ENCODE assay signal across 8 cellular contexts in the genomic region with DNA sequence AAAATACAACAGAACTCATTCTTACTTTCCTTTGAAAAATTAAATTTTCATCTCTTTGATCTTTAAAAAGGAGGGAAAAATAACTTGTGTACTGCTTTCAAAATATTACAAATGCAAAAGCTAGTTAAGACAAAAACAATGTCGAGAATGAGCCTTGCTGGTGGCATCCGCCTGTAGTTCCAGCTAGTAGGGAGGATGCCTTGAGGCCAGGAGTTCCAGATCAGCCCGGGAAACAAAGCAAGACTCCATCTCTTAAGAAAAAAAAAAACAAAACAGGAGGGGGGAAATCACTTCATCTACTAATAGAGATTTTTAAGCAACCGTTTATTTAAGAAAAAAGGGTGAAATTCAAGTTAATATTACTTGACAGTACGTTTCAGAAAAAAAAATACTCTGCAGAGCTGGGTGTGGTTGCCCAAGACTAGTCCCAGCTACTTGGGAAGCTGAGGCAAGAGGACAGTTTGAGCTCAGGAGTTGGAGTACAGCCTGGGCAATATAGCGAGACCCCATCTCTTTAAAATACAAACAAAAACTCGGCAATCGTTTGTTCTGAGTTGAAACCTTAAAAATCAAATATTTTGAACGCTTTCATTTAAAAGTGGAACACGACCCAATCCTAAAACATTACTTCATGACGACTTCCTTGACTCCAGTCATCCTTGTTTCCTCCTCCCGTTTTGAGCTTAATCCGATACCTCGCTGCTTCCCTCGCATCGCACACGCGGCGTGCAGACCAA. TPM values are rescaled to one million over a fixed set of nuclear protein-coding genes. Genes with fewer than 3 reads are reported as not detected.
DNase-seq lines count a peak whose midpoint lies in the region; ATAC-seq and TF ChIP-seq lines count a peak whose summit lies in the region.

No MANE protein-coding gene starts in this region.

- CTCF ChIA-PET in CD8-positive, alpha-beta memory T cell (lab: Charles Lee) = interaction anchor here (0.7 to 1.1 kb wide), 3 partner anchors 70 to 166 kb away, joined by 3 to 6 read pairs (median 3); no protein-coding TSS in a partner anchor

- peak overlapping the region; percentile 90 for H3K27ac ChIP-seq in CD8-positive, alpha-beta memory T cell (ENCODE audit: low read depth, low read length)

- no peaks in the 10 kb centered on the region for H3K9me3 Mint-ChIP-seq in CD8-positive, alpha-beta memory T cell
- peaks cover 0 to 6% (median 4%) of the 10 kb centered on the region in 7 donors for H3K9me3 Mint-ChIP-seq in naive B cell

- no peaks in the 10 kb centered on the region for H3K27me3 ChIP-seq in CD8-positive, alpha-beta memory T cell (ENCODE audit: insufficient read depth, low read length, poor library complexity, severe bottlenecking)

- no peak for TF ChIP-seq CTCF in choroid plexus epithelial cell (conservative IDR thresholded peaks at IDR 0.05; ENCODE audit: low read depth, low read length)
- TF ChIP-seq CTCF in GM13976 (IDR thresholded peaks at IDR 0.05; ENCODE audit: borderline replicate concordance, control extremely low read depth, extremely low read depth, insufficient read depth, missing control alignments) = no peak

- ATAC-seq in naive B cell (ENCODE audit: low read depth in 2 of 2) = no peak
- ATAC-seq in GM21619 (IDR thresholded peaks at IDR 0.05; ENCODE audit: unreplicated experiment) = no peak
- ATAC-seq in HG02973 (IDR thresholded peaks at IDR 0.05; ENCODE audit: unreplicated experiment) = no peak

- peaks cover 36% of the 10 kb centered on the region for H3K4me1 ChIP-seq in CD8-positive, alpha-beta memory T cell (ENCODE audit: insufficient read depth, low read length)

- peaks cover 49 to 57% (median 53%) of the 10 kb centered on the region in 3 donors for H3K4me1 Mint-ChIP-seq in CD8-positive, alpha-beta memory T cell
- peaks cover 36 to 55% (median 46%) of the 10 kb centered on the region in 3 donors for H3K4me1 Mint-ChIP-seq in naive B cell

- H3K4me3 Mint-ChIP-seq in CD8-positive, alpha-beta memory T cell = peak overlapping the region; percentile 71 to 93 (median 85)
- H3K4me3 Mint-ChIP-seq in naive B cell = peak overlapping the region; percentile 78 to 96 (median 90)

- H3K36me3 Mint-ChIP-seq in CD8-positive, alpha-beta memory T cell = peaks cover 8 to 10% (median 9%) of the 10 kb centered on the region in 3 donors
- peaks cover 10 to 11% of the 10 kb centered on the region in 2 donors for H3K36me3 Mint-ChIP-seq in naive B cell

- DNase-seq in CD8-positive, alpha-beta memory T cell = no peak
- no peak for DNase-seq in Jurkat, Clone E6-1 (ENCODE audit: low read depth, low spot score)
- no peak for DNase-seq in choroid plexus epithelial cell (ENCODE audit: low read depth)
- no peak for DNase-seq in naive B cell
- no peak for DNase-seq in NCI-H1048 (lab: John Stamatoyannopoulos, UW)
- DNase-seq in GM13976 (ENCODE audit: low spot score) = no peak

- H3K9me3 ChIP-seq in CD8-positive, alpha-beta memory T cell (ENCODE audit: low read length) = no peaks in the 10 kb centered on the region

- peak overlapping the region; percentile 65 for H3K4me3 ChIP-seq in CD8-positive, alpha-beta memory T cell (ENCODE audit: low read length)
- peak overlapping the region; percentile 54 for H3K4me3 ChIP-seq in Jurkat, Clone E6-1 (ENCODE audit: low read length)
- peak overlapping the region; percentile 81 for H3K4me3 ChIP-seq in choroid plexus epithelial cell (ENCODE audit: low read depth, low read length)

- H3K27ac Mint-ChIP-seq in CD8-positive, alpha-beta memory T cell = peak overlapping the region; percentile 75 to 100 (median 94)
- peak overlapping the region; percentile 93 to 98 (median 97) for H3K27ac Mint-ChIP-seq in naive B cell

- POLR2A ChIA-PET in CD8-positive, alpha-beta memory T cell (lab: Charles Lee) = interaction anchor here (1.3 to 2.7 kb wide), 3 partner anchors 51 to 129 kb away, joined by 3 to 27 read pairs (median 21); a partner anchor contains a TSS

- in situ Hi-C loops in GM13976 (cut with MboI; ENCODE audit: low sequenced_read_pairs, unreplicated experiment) = no loop called here

- no peaks in the 10 kb centered on the region for H3K27me3 Mint-ChIP-seq in CD8-positive, alpha-beta memory T cell
- H3K27me3 Mint-ChIP-seq in naive B cell = no peaks in the 10 kb centered on the region

- no peaks in the 10 kb centered on the region for H3K36me3 ChIP-seq in CD8-positive, alpha-beta memory T cell (ENCODE audit: insufficient read depth, low read length)

RNA-seq across cellular contexts. Expression of a gene that starts 1.2 kb away (rescaled TPM):
- 10 to 100 TPM; 58.6 to 60.4 TPM for total RNA-seq in CD8-positive, alpha-beta memory T cell
- polyA plus RNA-seq in CD8-positive, alpha-beta memory T cell = 49.1 TPM
- 44.7 TPM for polyA plus RNA-seq in Jurkat, Clone E6-1 (2012; ENCODE audit: insufficient read depth, insufficient read length)
- polyA plus RNA-seq in naive B cell (ENCODE audit: low read depth in 6 of 6) = 10 to 100 TPM; 31.5 to 44.1 (median 34.5) TPM

RNA-seq across cellular contexts. Expression of a gene that starts 50.5 kb away (rescaled TPM):
- 10 to 100 TPM; 13.2 to 13.4 TPM for total RNA-seq in CD8-positive, alpha-beta memory T cell
- polyA plus RNA-seq in CD8-positive, alpha-beta memory T cell = 32.5 TPM
- polyA plus RNA-seq in Jurkat, Clone E6-1 (2012; ENCODE audit: insufficient read depth, insufficient read length) = 11.7 TPM
- 10 to 100 TPM; 13.1 to 26.2 (median 18.8) TPM for polyA plus RNA-seq in naive B cell (ENCODE audit: low read depth in 6 of 6)

RNA-seq across cellular contexts. Expression of a gene that starts 50.6 kb away (rescaled TPM):
- 10 to 100 TPM; 22.9 to 24.3 TPM for total RNA-seq in CD8-positive, alpha-beta memory T cell
- polyA plus RNA-seq in CD8-positive, alpha-beta memory T cell = 31.2 TPM
- 7.8 TPM for polyA plus RNA-seq in Jurkat, Clone E6-1 (2012; ENCODE audit: insufficient read depth, insufficient read length)
- polyA plus RNA-seq in naive B cell (ENCODE audit: low read depth in 6 of 6) = 10 to 100 TPM; 10.9 to 34.1 (median 27.0) TPM
